20 cellular contexts compared by ENCODE assay signal in the genomic region with DNA sequence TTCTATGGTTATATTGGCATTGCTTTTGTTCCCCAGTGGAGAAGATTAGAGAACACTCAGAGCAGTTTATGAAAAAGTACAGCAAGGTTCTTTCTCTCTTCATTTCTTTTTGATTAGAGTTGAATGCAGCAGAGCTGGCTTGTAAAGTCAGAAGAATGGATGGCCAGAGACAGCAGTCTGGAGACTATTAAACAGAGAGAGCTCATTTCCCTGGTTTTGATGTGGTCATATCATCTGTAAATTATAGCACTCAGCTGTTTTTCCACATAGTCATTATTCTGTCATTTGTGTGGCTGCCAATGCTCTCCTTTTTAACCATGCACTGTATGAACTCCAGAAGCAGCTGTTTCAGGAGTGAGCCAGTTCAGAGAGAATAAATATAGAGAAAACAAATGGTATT.
"Had no signal": no experiment of that assay in that cellular context is flagged by ENCODE, and none has a peak within 500 bp of the region (broad histone marks: within the 10 kb centered on the region; RNA-seq: fewer than 3 reads in every experiment).

No MANE protein-coding gene starts in this region.

- H3K4me3 ChIP-seq: ascending aorta, pancreas, spleen, thoracic aorta had no signal

- H3K36me3 ChIP-seq: ascending aorta, pancreas, spleen, thoracic aorta had no signal

- FAIRE-seq: pancreas had no signal

- H3K27me3 ChIP-seq: ascending aorta, pancreas, spleen had no signal

- H3K9me3 ChIP-seq: ascending aorta, pancreas, spleen, thoracic aorta had no signal

- H3K4me1 ChIP-seq: ascending aorta, pancreas, spleen had no signal

- DNase-seq: activated CD4-positive, CD25-positive, alpha-beta regulatory T cell treated with anti-CD3 and anti-CD28 coated beads, Interleukin-2, amount 50 U/mL, for 72 hours; activated CD8-positive, alpha-beta memory T cell treated with anti-CD3 and anti-CD28 coated beads for 24 hours; activated CD8-positive, alpha-beta memory T cell treated with anti-CD3 and anti-CD28 coated beads, Interleukin-2, amount 50 U/mL, for 48 hours; activated effector memory CD4-positive, alpha-beta T cell treated with anti-CD3 and anti-CD28 coated beads, Interleukin-2, amount 50 U/mL, for 16 hours; activated naive CD4-positive, alpha-beta T cell treated with anti-CD3 and anti-CD28 coated beads, Interleukin-2, amount 50 U/mL, for 16 hours; activated T-cell treated with anti-CD3 and anti-CD28 coated beads, Interleukin-2, amount 50 U/mL, for 48 hours; dermis blood vessel endothelial cell; effector memory CD4-positive, alpha-beta T cell; foreskin fibroblast; islet precursor cell; left colon; mammary epithelial cell; naive B cell; pancreas; spleen; stimulated activated naive B cell treated with anti-CD40 and anti-IgM and Interleukin-4, amounts not matched to agents 10 μg/mL and 1 μg/mL and 100 μg/mL, for 72 hours; T-helper 2 cell had no signal

- H3K27ac ChIP-seq: pancreas, spleen, thoracic aorta, VCaP had no signal
